24 cellular contexts compared by ENCODE assay signal in genomic region chr3:136805795-136806194, GRCh38. TPM values are rescaled to one million over a fixed set of nuclear protein-coding genes. Genes with fewer than 3 reads are reported as not detected.
A peak's percentile ranks its signal among the peaks of the same experiment; 100 is the strongest.
DNase-seq lines count a peak whose midpoint lies in the region; ATAC-seq, FAIRE-seq and TF ChIP-seq lines count a peak whose summit lies in the region.
"Had no signal": no experiment of that assay in that cellular context is flagged by ENCODE, and none has a peak within 500 bp of the region (broad histone marks: within the 10 kb centered on the region; RNA-seq: fewer than 3 reads in every experiment).

No MANE protein-coding gene starts in this region.

- H3K9ac ChIP-seq in Karpas-422 (ENCODE audit: low read length), result no peak overlapping the region

- 0 out of 2 replicates have a peak, but pooled peaks cover 2% of the 10 kb centered on the region for H3K4me1 ChIP-seq in Karpas-422 (ENCODE audit: low read length)
- H3K4me1 ChIP-seq in small intestine (ENCODE audit: control insufficient read depth in 2 of 2, insufficient read depth in 1 of 2, low read depth in 1 of 2, low read length in 1 of 2), result no peaks in the 10 kb centered on the region

- H3K9me3 ChIP-seq in Karpas-422 (ENCODE audit: low read length) (no peaks in the 10 kb centered on the region), small intestine (ENCODE audit: control insufficient read depth, low read depth) (no peaks in the 10 kb centered on the region)

- H3K36me3 ChIP-seq in Karpas-422 (ENCODE audit: insufficient read depth, low read length) (no peaks in the 10 kb centered on the region), small intestine (ENCODE audit: control insufficient read depth in 2 of 2, insufficient read depth in 2 of 2, low read length in 2 of 2) (no peaks in the 10 kb centered on the region)

- no peaks in the 10 kb centered on the region for H3K9me2 ChIP-seq in Karpas-422 (replicated peaks; ENCODE audit: insufficient read depth, low read length)

- H3K4me3 ChIP-seq in Karpas-422 (ENCODE audit: low read length) (no peak overlapping the region), fibroblast of pulmonary artery (replicated peaks; ENCODE audit: low read depth, low read length) (no peak overlapping the region), small intestine (ENCODE audit: low read depth in 1 of 2, low read length in 2 of 2) (no peak overlapping the region)
- H3K4me3 ChIP-seq: K562, PC-9 had no signal

- H3K27ac ChIP-seq in Karpas-422 (ENCODE audit: low read length) (no peak overlapping the region), small intestine (ENCODE audit: low read depth in 1 of 2, low read length in 1 of 2) (no peak overlapping the region)
- H3K27ac ChIP-seq: C4-2B, PC-9 had no signal

- H3K27me3 ChIP-seq in Karpas-422 (ENCODE audit: low read length), result no peaks in the 10 kb centered on the region
- no peaks in the 10 kb centered on the region for H3K27me3 ChIP-seq in small intestine (ENCODE audit: control insufficient read depth in 2 of 2, insufficient read depth in 2 of 2, low read length in 2 of 2)

- H3K79me2 ChIP-seq in Karpas-422 (ENCODE audit: low read length), result no peaks in the 10 kb centered on the region

- FAIRE-seq in small intestine (lab: Jason Lieb, UNC), result no peak
- FAIRE-seq: G401.6, H54, K562 had no signal

- DNase-seq in NOMO-1 treated with DMSO at 0.1 percent for 48 hours (lab: John Stamatoyannopoulos, UW; ENCODE audit: unreplicated experiment) (peak; percentile 43), NOMO-1 treated with dmso at 0.1 percent for 144 hours (lab: John Stamatoyannopoulos, UW; ENCODE audit: unreplicated experiment) (no peak), Karpas-422 (peak; percentile 25), fibroblast of pulmonary artery (ENCODE audit: low read depth) (peak; percentile 7), small intestine (peak; percentile 47), NCI-H2227 treated with DMSO at 0.1 percent for 48 hours (lab: John Stamatoyannopoulos, UW) (no peak)
- no peak for DNase-seq in activated naive CD4-positive, alpha-beta T cell treated with Interleukin-2 at 50 U/mL for 16 hours
- DNase-seq: 8988T; Calu3; CD8-positive, alpha-beta memory T cell; NCI-H1105 treated with DMSO at 0.1 percent for 48 hours; NCI-H1694; NCI-H2081; NCI-H2171; NCI-H524 treated with DMSO at 0.1 percent for 48 hours; NCI-H82; PC-9; RPMI8226; SHP77 had no signal

- H3K4me2 ChIP-seq in Karpas-422 (ENCODE audit: low read depth, low read length, poor library complexity, severe bottlenecking), result no peak overlapping the region
- H3K4me2 ChIP-seq: PC-9 had no signal

- whole genome bisulfite sequencing in small intestine, 3 donors, result 10 to 45% (median 29%) methylated on average over 3 of the region's 3 CpGs

- no peak for ATAC-seq in GM21717 (IDR thresholded peaks at IDR 0.05; ENCODE audit: unreplicated experiment)
- ATAC-seq: K562 had no signal

- H2AFZ ChIP-seq in Karpas-422 (ENCODE audit: low read length), result 0 out of 2 replicates have a peak overlapping the region, but pooled peaks have one; percentile 69
- H2AFZ ChIP-seq: PC-9 had no signal

- TF ChIP-seq CTCF in fibroblast of pulmonary artery (IDR thresholded peaks at IDR 0.05; ENCODE audit: low read length, missing control alignments), result no peak

- H4K20me1 ChIP-seq in Karpas-422 (ENCODE audit: insufficient read depth, low read depth, low read length), result no peaks in the 10 kb centered on the region

RNA-seq across cellular contexts. Expression of gene SLC35G2, which starts 13.1 kb away (rescaled TPM):
- total RNA-seq in Karpas-422 (2014; rRNA removed; shearing (Covaris generic); ENCODE audit: low replicate concordance), result 11.4 and 17.0 TPM in 2 replicates
- 1 to 10 TPM in 1 of 3 donors, not detected in 2; 5.1 TPM for polyA plus RNA-seq in small intestine

RNA-seq across cellular contexts. Expression of gene STAG1, which starts 53.6 kb away (rescaled TPM):
- total RNA-seq in Karpas-422 (2014; rRNA removed; shearing (Covaris generic); ENCODE audit: low replicate concordance), result 12.6 and 13.7 TPM in 2 replicates
- 10 to 100 TPM in 2 of 3 donors, 1 to 10 TPM in 1; 10.0 to 12.7 (median 10.1) TPM for polyA plus RNA-seq in small intestine

RNA-seq across cellular contexts. Expression of gene NCK1, which starts 56.2 kb away (rescaled TPM):
- 42.3 and 77.7 TPM in 2 replicates for total RNA-seq in Karpas-422 (2014; rRNA removed; shearing (Covaris generic); ENCODE audit: low replicate concordance)
- polyA plus RNA-seq in small intestine, result 10 to 100 TPM in 2 of 3 donors, 1 to 10 TPM in 1; 8.9 to 17.7 (median 12.7) TPM

Comparison
In these comparisons a context has a peak if more than half of its experiments do, and no peak if none do; other contexts are left out.
1. DNase-seq: peak in NOMO-1 treated with DMSO at 0.1 percent for 48 hours (single experiment), Karpas-422 (single experiment), fibroblast of pulmonary artery (single experiment) and small intestine (single experiment); none in NOMO-1 treated with dmso at 0.1 percent for 144 hours (single experiment), NCI-H2227 treated with DMSO at 0.1 percent for 48 hours (single experiment) and activated naive CD4-positive, alpha-beta T cell treated with Interleukin-2 at 50 U/mL for 16 hours (single experiment).